Comparison of ENCODE assay signal across 1 cellular context in genomic region chr7:106256137-106256536, GRCh38.
A peak's percentile ranks its signal among the peaks of the same experiment; 100 is the strongest.
TF ChIP-seq lines count a peak whose summit lies in the region.

No MANE protein-coding gene starts in this region.

TF ChIP-seq in GM12878, 131 proteins besides CTCF, POLR2A, EP300 and RAD21:
- no peak for TF ChIP-seq HSF1 (IDR thresholded peaks at IDR 0.05; ENCODE audit: low read depth, low read length)
- no peak for TF ChIP-seq ELK1 (IDR thresholded peaks at IDR 0.05; ENCODE audit: low read depth, low read length)
- TF ChIP-seq DPF2 (IDR thresholded peaks at IDR 0.05) = no peak
- TF ChIP-seq ZZZ3 (IDR thresholded peaks at IDR 0.05; ENCODE audit: control insufficient read depth, insufficient read length, low read depth) = no peak
- no peak for TF ChIP-seq SIN3A (IDR thresholded peaks at IDR 0.05; ENCODE audit: low read depth, low read length)
- TF ChIP-seq ZBTB11 (CRISPR knock-in tag; IDR thresholded peaks at IDR 0.05) = no peak
- no peak for TF ChIP-seq ZNF274 (IDR thresholded peaks at IDR 0.05; ENCODE audit: insufficient read depth, insufficient read length)
- no peak for TF ChIP-seq SUPT20H (IDR thresholded peaks at IDR 0.05; ENCODE audit: borderline replicate concordance, control insufficient read depth, low read depth, low read length)
- TF ChIP-seq MEF2B (IDR thresholded peaks at IDR 0.05; ENCODE audit: partially characterized antibody, poor library complexity, severe bottlenecking) = peak; percentile 81
- TF ChIP-seq E2F8 (IDR thresholded peaks at IDR 0.05; ENCODE audit: low read depth, partially characterized antibody) = no peak
- 0 out of 2 replicates have a peak, but pooled peaks have one; percentile 18 for TF ChIP-seq GABPA (IDR thresholded peaks at IDR 0.05; ENCODE audit: low read depth)
- no peak for TF ChIP-seq ASH2L (IDR thresholded peaks at IDR 0.05; ENCODE audit: borderline replicate concordance, low read depth)
- TF ChIP-seq SREBF2 (IDR thresholded peaks at IDR 0.05; ENCODE audit: low read length) = no peak
- TF ChIP-seq PRDM15 (CRISPR knock-in tag; IDR thresholded peaks at IDR 0.05) = no peak
- TF ChIP-seq MLLT1 (IDR thresholded peaks at IDR 0.05) = peak; percentile 22; the same call in 1 of the 2 replicates
- no peak for TF ChIP-seq EZH2 (IDR thresholded peaks at IDR 0.05; ENCODE audit: borderline replicate concordance, control insufficient read depth, low read depth, low read length)
- TF ChIP-seq ZNF24 (IDR thresholded peaks at IDR 0.05) = no peak
- no peak for TF ChIP-seq ZNF217 (IDR thresholded peaks at IDR 0.05)
- no peak for TF ChIP-seq SMAD5 (IDR thresholded peaks at IDR 0.05; ENCODE audit: low read depth)
- peak; percentile 72 for TF ChIP-seq ATF7 (IDR thresholded peaks at IDR 0.05; ENCODE audit: low read depth)
- TF ChIP-seq FOXM1 (IDR thresholded peaks at IDR 0.05; ENCODE audit: low read depth, low read length) = no peak
- no peak for TF ChIP-seq RELB (IDR thresholded peaks at IDR 0.05; ENCODE audit: low read depth)
